17 cellular contexts compared by ENCODE assay signal in the genomic region with DNA sequence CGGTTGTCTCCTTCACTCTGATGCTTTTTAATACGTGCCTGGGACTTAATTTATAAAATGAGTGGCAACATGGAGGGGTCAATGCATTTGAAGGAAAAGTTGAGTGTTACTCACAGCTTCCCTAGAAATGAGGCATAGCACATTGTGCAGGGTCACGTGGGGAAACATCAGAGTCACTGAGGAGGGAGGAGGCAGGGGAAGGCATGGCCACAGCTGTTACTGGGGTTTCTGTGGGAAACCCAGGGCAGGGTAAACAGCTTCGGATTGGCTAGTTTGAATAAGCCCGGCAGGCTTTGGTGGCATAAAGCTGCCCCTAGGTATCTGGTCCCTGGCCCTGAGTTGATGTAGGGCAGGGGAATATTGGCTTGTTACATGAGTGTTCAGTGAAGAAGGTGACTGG.
"Had no signal": no experiment of that assay in that cellular context is flagged by ENCODE, and none has a peak within 500 bp of the region (broad histone marks: within the 10 kb centered on the region; RNA-seq: fewer than 3 reads in every experiment).

No MANE protein-coding gene starts in this region.

- H3K27ac ChIP-seq: colonic mucosa, esophagus squamous epithelium had no signal

- H3K9me3 ChIP-seq: colonic mucosa, esophagus squamous epithelium had no signal

- DNase-seq: activated CD4-positive, alpha-beta T cell treated with anti-CD3 and anti-CD28 coated beads for 4 hours; activated CD8-positive, alpha-beta memory T cell treated with anti-CD3 and anti-CD28 coated beads for 24 hours; activated naive CD4-positive, alpha-beta T cell treated with anti-CD3 and anti-CD28 coated beads, Interleukin-2, amount 10 ng/mL, durations not matched to agents 7 days and 5 days; colonic mucosa; esophagus squamous epithelium; foreskin fibroblast; head of caudate nucleus; left colon; midbrain; naive thymus-derived CD4-positive, alpha-beta T cell; posterior cingulate gyrus; right cardiac atrium; stimulated activated CD4-positive, alpha-beta T cell treated with anti-CD3 and anti-CD28 coated beads, Interleukin-2, amount 100 ng/mL, for 24 hours; stimulated activated naive CD4-positive, alpha-beta T cell treated with Interleukin-2 at 50 U/mL for 16 hours; T-helper 2 cell; trophoblast cell had no signal

- H3K36me3 ChIP-seq: colonic mucosa, esophagus squamous epithelium had no signal

- H3K27me3 ChIP-seq: colonic mucosa had no signal

- H3K4me1 ChIP-seq: colonic mucosa, esophagus squamous epithelium had no signal

- ATAC-seq: left colon; naive thymus-derived CD4-positive, alpha-beta T cell; right cardiac atrium had no signal

- H3K4me3 ChIP-seq: colonic mucosa, esophagus squamous epithelium, lung had no signal
